Comparison of ENCODE assay signal across 8 cellular contexts in genomic region chr2:231514225-231514950, GRCh38. TPM values are rescaled to one million over a fixed set of nuclear protein-coding genes. Genes with fewer than 3 reads are reported as not detected.
DNase-seq lines count a peak whose midpoint lies in the region; ATAC-seq and TF ChIP-seq lines count a peak whose summit lies in the region.

No MANE protein-coding gene starts in this region.

- WGBS in liver: 3% methylated on average over 87 of the region's 87 CpGs

- H3K27ac Mint-ChIP-seq in CD14-positive monocyte: peak overlapping the region; percentile 91 to 97 (median 94)

- ATAC-seq in GM19395 (IDR thresholded peaks at IDR 0.05; ENCODE audit: unreplicated experiment): peak; percentile 97
- ATAC-seq in HG03558 (IDR thresholded peaks at IDR 0.05; ENCODE audit: extremely low read depth, unreplicated experiment): peak; percentile 90

- peaks cover 0 to 2% (median 0%) of the 10 kb centered on the region in 7 donors for H3K9me3 Mint-ChIP-seq in CD14-positive monocyte

- no peak for TF ChIP-seq RAD21 in liver (IDR thresholded peaks at IDR 0.05)

- H3K9ac ChIP-seq in liver (ENCODE audit: low read depth in 1 of 2, low read length in 2 of 2): peak overlapping the region; percentile 77 to 83

- TF ChIP-seq CTCF in CD14-positive monocyte (IDR thresholded peaks at IDR 0.05) (no peak), liver (IDR thresholded peaks at IDR 0.05; ENCODE audit: low read depth, low read length, missing input control) (no peak)

- no peaks in the 10 kb centered on the region for H3K27me3 ChIP-seq in liver (ENCODE audit: control insufficient read depth in 4 of 4, insufficient read depth in 4 of 4, low read length in 3 of 4)

- peak; percentile 99 for DNase-seq in CD14-positive monocyte (ENCODE audit: low spot score)
- DNase-seq in NCI-H748 (lab: John Stamatoyannopoulos, UW; ENCODE audit: unreplicated experiment): peak; percentile 98
- peak; percentile 98 for DNase-seq in activated CD4-positive, alpha-beta T cell treated with anti-CD3 and anti-CD28 coated beads, Interleukin-2, amount 50 U/mL, for 4 hours
- peak; percentile 99 for DNase-seq in dermis blood vessel endothelial cell
- DNase-seq in stimulated activated CD4-positive, alpha-beta T cell treated with anti-CD3 and anti-CD28 coated beads, Interleukin-4, amount 100 ng/mL, for 1 hour: peak; percentile 97

- H3K27me3 Mint-ChIP-seq in CD14-positive monocyte (ENCODE audit: low read depth in 3 of 3): peaks cover 0 to 6% (median 5%) of the 10 kb centered on the region in 3 donors

- H3K36me3 Mint-ChIP-seq in CD14-positive monocyte: no peaks in the 10 kb centered on the region

- intact Hi-C loops in CD14-positive monocyte (cut with micrococcal nuclease): loop anchor here (5.0 to 10.0 kb wide), 5 partner anchors 47 to 1180 kb away; partner anchors contain the start of genes GIGYF2 (in 1 of the 2) and PDE6D (in 1 of the 2)

- peaks cover 0 to 15% (median 3%) of the 10 kb centered on the region in 4 donors for H3K4me1 ChIP-seq in liver (ENCODE audit: control insufficient read depth in 4 of 4, insufficient read depth in 4 of 4, low read length in 3 of 4)

- H3K4me1 Mint-ChIP-seq in CD14-positive monocyte: peaks cover 12% of the 10 kb centered on the region

- peak overlapping the region; percentile 83 to 95 for H3K4me3 Mint-ChIP-seq in CD14-positive monocyte

- no peaks in the 10 kb centered on the region for H3K9me3 ChIP-seq in liver (ENCODE audit: control insufficient read depth in 4 of 4, low read length in 3 of 4)

- H3K36me3 ChIP-seq in liver (ENCODE audit: control insufficient read depth in 4 of 4, insufficient read depth in 3 of 4, low read depth in 1 of 4, low read length in 3 of 4): no peaks in the 10 kb centered on the region

- H3K27ac ChIP-seq in liver (ENCODE audit: low read depth in 1 of 2, low read length in 2 of 2): peak overlapping the region; percentile 77 to 92

- H3K4me3 ChIP-seq in liver (ENCODE audit: low read depth in 1 of 3, low read length in 3 of 3): peak overlapping the region; percentile 62 to 94 (median 68)

TF ChIP-seq in liver, 16 proteins besides CTCF, POLR2A, EP300 and RAD21:
- TF ChIP-seq EGR1 (IDR thresholded peaks at IDR 0.05; ENCODE audit: low read depth in 2 of 2) (no peak), ATF3 (IDR thresholded peaks at IDR 0.05) (no peak), FOXA1 (IDR thresholded peaks at IDR 0.05) (no peak), HNF4G (IDR thresholded peaks at IDR 0.05) (no peak), GABPA (IDR thresholded peaks at IDR 0.05 in 1 of 2, conservative IDR thresholded peaks at IDR 0.05 in 1 of 2) (no peak), ZBTB33 (IDR thresholded peaks at IDR 0.05) (no peak), YY1 (IDR thresholded peaks at IDR 0.05) (peak; percentile 97), JUND (IDR thresholded peaks at IDR 0.05) (no peak), NR2F2 (IDR thresholded peaks at IDR 0.05) (no peak), SP1 (IDR thresholded peaks at IDR 0.05) (peak; percentile 66), MAX (IDR thresholded peaks at IDR 0.05) (peak; percentile 47), RXRA (IDR thresholded peaks at IDR 0.05) (peak in 1 of 2 donors; percentile 12), HNF4A (conservative IDR thresholded peaks at IDR 0.05) (no peak), REST (IDR thresholded peaks at IDR 0.05) (peak; percentile 82), TAF1 (conservative IDR thresholded peaks at IDR 0.05) (no peak), FOXA2 (IDR thresholded peaks at IDR 0.05) (no peak)

RNA-seq across cellular contexts. Expression of gene NMUR1, which starts 15.9 kb away (rescaled TPM):
- polyA plus RNA-seq in CD14-positive monocyte (not detected), liver (under 1 TPM; 0.36 to 0.67 TPM)
- total RNA-seq in dermis blood vessel endothelial cell (under 0.01 and 0.05 TPM in 2 replicates), liver (under 1 TPM; 0.23 to 0.84 TPM)

RNA-seq across cellular contexts. Expression of gene NCL, which starts 50.1 kb away (rescaled TPM):
- polyA plus RNA-seq in CD14-positive monocyte (100 to 1,000 TPM; 106 to 143 TPM), liver (100 to 1,000 TPM; 121 to 139 TPM)
- total RNA-seq in dermis blood vessel endothelial cell (180 and 426 TPM in 2 replicates), liver (10 to 100 TPM; 83.1 to 93.0 TPM)

Comparison
In these comparisons a context has a peak if more than half of its experiments do, and no peak if none do; other contexts are left out.
1. Peak in every context shown above with its lines: DNase-seq, ATAC-seq, H3K4me3 ChIP-seq and H3K27ac ChIP-seq.